ENCODE assay signal across 1 cellular context in the genomic region with DNA sequence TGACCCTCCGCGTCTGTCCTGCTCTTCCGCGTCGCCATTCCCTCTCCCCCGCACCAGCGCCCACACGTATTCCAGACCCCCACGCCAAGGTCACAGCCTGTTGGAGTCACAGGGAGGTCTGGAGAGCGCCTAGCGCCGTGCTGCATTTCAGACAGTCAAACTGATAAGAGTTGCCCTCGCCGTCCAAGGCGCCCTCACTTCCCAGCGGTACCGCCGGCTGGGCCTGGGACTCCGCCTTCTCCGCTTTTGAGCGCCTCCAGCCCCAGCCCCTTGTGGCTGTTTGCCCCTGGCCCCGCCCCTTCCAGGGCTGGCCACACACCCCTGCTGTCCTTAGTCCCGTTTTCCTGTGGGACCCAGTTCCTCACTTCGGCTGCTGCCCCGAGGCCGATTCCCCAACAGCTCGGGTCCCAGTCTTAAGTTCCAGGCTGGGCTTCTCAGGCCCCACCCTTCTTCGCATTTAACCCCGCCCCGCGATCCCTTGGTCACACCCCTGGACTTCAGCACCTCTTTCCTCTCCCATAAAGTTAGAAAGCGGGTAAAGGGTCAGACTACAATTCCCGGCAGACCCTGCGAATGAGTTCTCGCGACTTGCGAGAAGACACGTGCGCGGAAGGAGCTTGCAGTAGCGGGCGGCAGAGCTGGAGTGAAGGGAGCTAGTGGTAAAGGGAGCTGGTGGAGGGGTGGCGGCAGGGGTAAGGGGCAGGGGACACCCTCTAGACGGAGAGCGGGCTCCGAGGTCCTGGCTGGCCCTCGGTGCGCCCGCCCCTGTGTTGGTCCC.
A peak's percentile ranks its signal among the peaks of the same experiment; 100 is the strongest.
TF ChIP-seq lines count a peak whose summit lies in the region.

TSS of gene GMPPA (plus strand) at position 612 of the 778 bp plus-strand sequence. CDS start 1,085 bp downstream, outside the sequence.

TF ChIP-seq in GM23338, 12 proteins besides CTCF, POLR2A, EP300 and RAD21 (continued from another document):
- no peak for TF ChIP-seq STAT1 (IDR thresholded peaks at IDR 0.05; ENCODE audit: unreplicated experiment)
- TF ChIP-seq REST (IDR thresholded peaks at IDR 0.05; ENCODE audit: unreplicated experiment) = peak; percentile 5
- TF ChIP-seq ZNF462 (CRISPR knock-in tag; IDR thresholded peaks at IDR 0.05) = no peak
- TF ChIP-seq CREB1 (CRISPR knock-in tag; IDR thresholded peaks at IDR 0.05; ENCODE audit: low read depth) = peak; percentile 64
- TF ChIP-seq, protein P1, sequence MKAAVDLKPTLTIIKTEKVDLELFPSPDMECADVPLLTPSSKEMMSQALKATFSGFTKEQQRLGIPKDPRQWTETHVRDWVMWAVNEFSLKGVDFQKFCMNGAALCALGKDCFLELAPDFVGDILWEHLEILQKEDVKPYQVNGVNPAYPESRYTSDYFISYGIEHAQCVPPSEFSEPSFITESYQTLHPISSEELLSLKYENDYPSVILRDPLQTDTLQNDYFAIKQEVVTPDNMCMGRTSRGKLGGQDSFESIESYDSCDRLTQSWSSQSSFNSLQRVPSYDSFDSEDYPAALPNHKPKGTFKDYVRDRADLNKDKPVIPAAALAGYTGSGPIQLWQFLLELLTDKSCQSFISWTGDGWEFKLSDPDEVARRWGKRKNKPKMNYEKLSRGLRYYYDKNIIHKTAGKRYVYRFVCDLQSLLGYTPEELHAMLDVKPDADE (IDR thresholded peaks at IDR 0.05) = peak; percentile 86
- peak; percentile 73 for TF ChIP-seq POLR2AphosphoS5 (IDR thresholded peaks at IDR 0.05; ENCODE audit: low read depth)
